Comparison of ENCODE assay signal across 17 cellular contexts in the genomic region with DNA sequence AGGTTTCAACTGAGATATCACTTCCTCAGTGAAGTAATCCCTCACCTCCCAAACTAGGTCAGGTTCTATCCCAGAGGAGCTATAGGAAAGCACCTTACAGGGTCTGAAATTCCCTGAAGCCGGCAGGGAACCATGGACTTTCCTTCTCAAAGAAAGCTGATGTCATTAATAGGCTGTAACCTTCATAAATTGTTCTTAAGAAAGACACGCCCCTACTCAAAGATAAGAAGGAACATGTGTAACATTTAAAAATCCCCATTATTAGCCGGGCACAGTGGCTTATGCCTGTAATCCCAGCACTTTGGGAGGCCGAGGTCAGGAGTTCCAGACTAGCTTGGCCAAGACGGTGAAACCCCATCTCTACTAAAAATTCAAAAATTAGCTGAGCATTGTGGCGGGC. TPM values are rescaled to one million over a fixed set of nuclear protein-coding genes. Genes with fewer than 3 reads are reported as not detected.
DNase-seq lines count a peak whose midpoint lies in the region; ATAC-seq and TF ChIP-seq lines count a peak whose summit lies in the region.
"Had no signal": no experiment of that assay in that cellular context is flagged by ENCODE, and none has a peak within 500 bp of the region (broad histone marks: within the 10 kb centered on the region; RNA-seq: fewer than 3 reads in every experiment).

No MANE protein-coding gene starts in this region.

- H3K36me3 Mint-ChIP-seq in type B pancreatic cell = no peaks in the 10 kb centered on the region
- no peaks in the 10 kb centered on the region for H3K36me3 Mint-ChIP-seq in CD4-positive, alpha-beta T cell (ENCODE audit: low read depth)
- H3K36me3 Mint-ChIP-seq: CD8-positive, alpha-beta T cell had no signal

- H3F3A ChIP-seq in GM23248 (ENCODE audit: insufficient read depth) = no peaks in the 10 kb centered on the region

- H3K9ac ChIP-seq in GM23248 = no peak overlapping the region

- H3K9me3 Mint-ChIP-seq in type B pancreatic cell = no peaks in the 10 kb centered on the region
- peaks cover 12% of the 10 kb centered on the region for H3K9me3 Mint-ChIP-seq in CD4-positive, alpha-beta T cell
- H3K9me3 Mint-ChIP-seq: HFFc6 had no signal

- peak overlapping the region; percentile 46 for H3K27ac ChIP-seq in hepatocyte
- no peak overlapping the region for H3K27ac ChIP-seq in lung (ENCODE audit: low read depth in 1 of 2, low read length in 1 of 2)
- H3K27ac ChIP-seq in GM23248 = no peak overlapping the region
- H3K27ac ChIP-seq in CD4-positive, alpha-beta T cell (ENCODE audit: low read depth, low read length) = no peak overlapping the region

- H3K4me2 ChIP-seq in hepatocyte = no peak overlapping the region
- no peak overlapping the region for H3K4me2 ChIP-seq in GM23248 (ENCODE audit: unreplicated experiment)
- H3K4me2 ChIP-seq: GM23338 had no signal

- H3K27me3 Mint-ChIP-seq in type B pancreatic cell = no peaks in the 10 kb centered on the region
- H3K27me3 Mint-ChIP-seq in CD4-positive, alpha-beta T cell = no peaks in the 10 kb centered on the region

- H3K9me2 ChIP-seq in hepatocyte (replicated peaks; ENCODE audit: insufficient read depth) (no peaks in the 10 kb centered on the region), GM23248 (ENCODE audit: insufficient read depth) (no peaks in the 10 kb centered on the region)

- H3K9me3 ChIP-seq in hepatocyte (ENCODE audit: low read depth) = no peaks in the 10 kb centered on the region
- no peaks in the 10 kb centered on the region for H3K9me3 ChIP-seq in lung (ENCODE audit: control insufficient read depth in 2 of 2, insufficient read depth in 1 of 2, low read length in 1 of 2)
- H3K9me3 ChIP-seq in GM23248 (ENCODE audit: low read depth) = no peaks in the 10 kb centered on the region
- no peaks in the 10 kb centered on the region for H3K9me3 ChIP-seq in CD4-positive, alpha-beta T cell (ENCODE audit: control insufficient read depth, low read length)
- H3K9me3 ChIP-seq: Caco-2 had no signal

- peak overlapping the region; percentile 15 for H3K27ac Mint-ChIP-seq in type B pancreatic cell
- H3K27ac Mint-ChIP-seq in CD4-positive, alpha-beta T cell = no peak overlapping the region
- H3K27ac Mint-ChIP-seq: CD8-positive, alpha-beta T cell; GM23338; H9; HFFc6 had no signal

- CTCF ChIA-PET in CD4-positive, alpha-beta T cell (lab: Charles Lee) = no interaction called here

- peaks cover 5% of the 10 kb centered on the region for H3K4me1 Mint-ChIP-seq in type B pancreatic cell (ENCODE audit: unreplicated experiment)
- H3K4me1 Mint-ChIP-seq in CD4-positive, alpha-beta T cell (ENCODE audit: low read depth) = peaks cover under 1% of the 10 kb centered on the region

- DNase-seq in fibroblast of pulmonary artery (ENCODE audit: low read depth) = peak; percentile 38
- no peak for DNase-seq in hepatocyte (ENCODE audit: low spot score)
- DNase-seq in lung (ENCODE audit: low spot score) = no peak
- DNase-seq in type B pancreatic cell (ENCODE audit: extremely low spot score, unreplicated experiment) = no peak
- no peak for DNase-seq in GM23248
- DNase-seq in CD4-positive, alpha-beta T cell = no peak
- no peak for DNase-seq in HuH-7.5 (ENCODE audit: low spot score)
- DNase-seq: C1 segment of cervical spinal cord; Caco-2; CD8-positive, alpha-beta T cell; DMS153; DND-41; H9; HFFc6 had no signal

- POLR2A ChIA-PET in CD4-positive, alpha-beta T cell (lab: Charles Lee) = no interaction called here

- H3K4me3 ChIP-seq in fibroblast of pulmonary artery (replicated peaks; ENCODE audit: low read depth, low read length) (no peak overlapping the region), hepatocyte (no peak overlapping the region), lung (no peak overlapping the region), GM23248 (no peak overlapping the region)
- H3K4me3 ChIP-seq: GM23338 had no signal

- H4K20me1 ChIP-seq in hepatocyte (ENCODE audit: insufficient read depth, poor library complexity, severe bottlenecking) = no peaks in the 10 kb centered on the region
- no peaks in the 10 kb centered on the region for H4K20me1 ChIP-seq in GM23248 (ENCODE audit: insufficient read depth)

- H3K4me1 ChIP-seq in hepatocyte (ENCODE audit: insufficient read depth) (peaks cover 3% of the 10 kb centered on the region), lung (ENCODE audit: control insufficient read depth in 2 of 2, insufficient read depth in 2 of 2, low read length in 2 of 2) (no peaks in the 10 kb centered on the region), GM23248 (ENCODE audit: insufficient read depth) (no peaks in the 10 kb centered on the region)

- WGBS in hepatocyte (ENCODE audit: low lambda C conversion rate, missing lambda C conversion rate) = 70% methylated on average over 6 of the region's 6 CpGs
- WGBS in lung, 2 donors = 62 to 91% methylated on average over 6 of the region's 6 CpGs
- WGBS in GM23248 (ENCODE audit: low coverage in 1 of 2, low lambda C conversion rate in 2 of 2, missing lambda C conversion rate in 2 of 2), 2 experiments = 76 to 83% methylated on average over 6 of the region's 6 CpGs

- H3K36me3 ChIP-seq in hepatocyte (replicated peaks; ENCODE audit: insufficient read depth, low read depth) (no peaks in the 10 kb centered on the region), lung (ENCODE audit: control insufficient read depth in 2 of 2, insufficient read depth in 2 of 2, low read length in 2 of 2) (no peaks in the 10 kb centered on the region), GM23248 (ENCODE audit: low read depth) (no peaks in the 10 kb centered on the region)

- in situ Hi-C loops in GM23248 (cut with MboI) = no loop called here

- no peak for TF ChIP-seq CTCF in fibroblast of pulmonary artery (IDR thresholded peaks at IDR 0.05; ENCODE audit: low read length, missing control alignments)
- no peak for TF ChIP-seq CTCF in hepatocyte (IDR thresholded peaks at IDR 0.05; ENCODE audit: poor library complexity)
- TF ChIP-seq CTCF in lung (IDR thresholded peaks at IDR 0.05; ENCODE audit: control extremely low read depth, extremely low read depth) = no peak
- TF ChIP-seq CTCF in type B pancreatic cell (conservative IDR thresholded peaks at IDR 0.05) = no peak
- no peak for TF ChIP-seq CTCF in CD4-positive, alpha-beta T cell (IDR thresholded peaks at IDR 0.05)

- no peaks in the 10 kb centered on the region for H3K79me2 ChIP-seq in hepatocyte
- no peaks in the 10 kb centered on the region for H3K79me2 ChIP-seq in GM23248 (ENCODE audit: insufficient read depth)

- H2AFZ ChIP-seq in hepatocyte (no peak overlapping the region), GM23248 (no peak overlapping the region)
- H2AFZ ChIP-seq: GM23338 had no signal

- H3K27me3 ChIP-seq in hepatocyte = no peaks in the 10 kb centered on the region
- no peaks in the 10 kb centered on the region for H3K27me3 ChIP-seq in lung (ENCODE audit: control insufficient read depth, insufficient read depth)
- no peaks in the 10 kb centered on the region for H3K27me3 ChIP-seq in GM23248 (replicated peaks; ENCODE audit: insufficient read depth)
- no peaks in the 10 kb centered on the region for H3K27me3 ChIP-seq in CD4-positive, alpha-beta T cell (ENCODE audit: control insufficient read depth, insufficient read depth, low read length)

- ATAC-seq in lung (ENCODE audit: insufficient read depth, low FRiP score) (peak; percentile 19), GM21367 (IDR thresholded peaks at IDR 0.05; ENCODE audit: unreplicated experiment) (no peak)
- ATAC-seq in CD4-positive, alpha-beta T cell (ENCODE audit: poor library complexity) = no peak
- ATAC-seq: CD8-positive, alpha-beta T cell; GM23338; HCT116 had no signal

- intact Hi-C loops in CD4-positive, alpha-beta T cell (cut with DNase I, micrococcal nuclease) = no loop called here

- no peak overlapping the region for H3K4me3 Mint-ChIP-seq in type B pancreatic cell
- no peak overlapping the region for H3K4me3 Mint-ChIP-seq in CD4-positive, alpha-beta T cell
- H3K4me3 Mint-ChIP-seq: CD8-positive, alpha-beta T cell; GM23338; H9; HFFc6 had no signal

RNA-seq across cellular contexts. Expression of gene RNGTT, which starts 50.0 kb away (rescaled TPM):
- total RNA-seq in hepatocyte (15.6 and 16.1 TPM in 2 replicates), lung (10 to 100 TPM; 12.3 to 25.0 TPM), type B pancreatic cell (ENCODE audit: low replicate concordance) (12.1 and 13.4 TPM in 2 replicates)
- polyA plus RNA-seq in hepatocyte (7.4 and 8.9 TPM in 2 replicates), lung (1 to 10 TPM; 3.0 to 6.1 TPM), GM23248 (2016; fragmentation: Nextera tagmentation; extraction: Ambion mirVana) (9.2 and 10.9 TPM in 2 replicates)
- total RNA-seq in GM23248 (2014; rRNA removed; shearing (Covaris generic)) = 15.0 and 21.5 TPM in 2 replicates
- total RNA-seq in CD4-positive, alpha-beta T cell = 10 to 100 TPM; 11.6 to 12.4 TPM
